9 cellular contexts compared by ENCODE assay signal in genomic region chr19:37986048-37986750, GRCh38.
DNase-seq lines count a peak whose midpoint lies in the region; ATAC-seq and TF ChIP-seq lines count a peak whose summit lies in the region.
"Had no signal": no experiment of that assay in that cellular context is flagged by ENCODE, and none has a peak within 500 bp of the region (broad histone marks: within the 10 kb centered on the region; RNA-seq: fewer than 3 reads in every experiment).

No MANE protein-coding gene starts in this region.

- in situ Hi-C loops in GM13977 (cut with MboI; ENCODE audit: low pct_unique_long_range_greater_than_20kb, low sequenced_read_pairs, unreplicated experiment): no loop called here

- H3K27me3 Mint-ChIP-seq in CD4-positive, alpha-beta memory T cell: no peaks in the 10 kb centered on the region
- peaks cover 10% of the 10 kb centered on the region for H3K27me3 Mint-ChIP-seq in glutamatergic neuron (ENCODE audit: unreplicated experiment)

- no peaks in the 10 kb centered on the region for H3K36me3 ChIP-seq in CD4-positive, alpha-beta memory T cell (ENCODE audit: insufficient read depth, low read length)
- no peaks in the 10 kb centered on the region for H3K36me3 ChIP-seq in OCI-LY1 (ENCODE audit: insufficient read depth, low read length)

- peak overlapping the region; percentile 54 for H3K4me2 ChIP-seq in OCI-LY1 (ENCODE audit: low read length)

- CTCF ChIA-PET in CD4-positive, alpha-beta memory T cell (lab: Charles Lee; ENCODE audit: partially characterized antibody): interaction anchor here (1.6 kb wide), 1 partner anchor 111 kb away, joined by 4 read pairs; no protein-coding TSS in a partner anchor

- H3F3A ChIP-seq in OCI-LY1 (ENCODE audit: insufficient read depth, low read length): no peaks in the 10 kb centered on the region

- H3K9me3 Mint-ChIP-seq in CD4-positive, alpha-beta memory T cell: peaks cover 0 to 2% (median 0%) of the 10 kb centered on the region in 8 donors
- peaks cover 16% of the 10 kb centered on the region for H3K9me3 Mint-ChIP-seq in glutamatergic neuron (ENCODE audit: unreplicated experiment)

- H3K9me2 ChIP-seq in OCI-LY1 (ENCODE audit: low read depth, low read length): no peaks in the 10 kb centered on the region

- peak overlapping the region; percentile 58 for H3K9ac ChIP-seq in OCI-LY1 (ENCODE audit: low read length)

- H3K9me3 ChIP-seq in CD4-positive, alpha-beta memory T cell (ENCODE audit: control insufficient read depth in 1 of 2, low read length in 2 of 2): no peaks in the 10 kb centered on the region
- no peaks in the 10 kb centered on the region for H3K9me3 ChIP-seq in OCI-LY1 (ENCODE audit: low read length)

- no peak overlapping the region for H3K4me3 ChIP-seq in CD4-positive, alpha-beta memory T cell (ENCODE audit: low read length in 2 of 2)
- H3K4me3 ChIP-seq in OCI-LY1 (ENCODE audit: low read depth, low read length, poor library complexity, severe bottlenecking): peak overlapping the region; percentile 5

- peak overlapping the region in 5 of 7 donors; percentile 30 to 79 (median 66) for H3K27ac Mint-ChIP-seq in CD4-positive, alpha-beta memory T cell
- H3K27ac Mint-ChIP-seq in glutamatergic neuron (ENCODE audit: unreplicated experiment): peak overlapping the region; percentile 22

- no peak overlapping the region for H3K27ac ChIP-seq in CD4-positive, alpha-beta memory T cell (ENCODE audit: low read depth, low read length)
- H3K27ac ChIP-seq in OCI-LY1 (ENCODE audit: low read depth, low read length, poor library complexity, severe bottlenecking): peak overlapping the region; percentile 97

- peaks cover 9 to 31% (median 18%) of the 10 kb centered on the region in 4 donors for H3K4me1 Mint-ChIP-seq in CD4-positive, alpha-beta memory T cell
- H3K4me1 Mint-ChIP-seq in glutamatergic neuron (ENCODE audit: low read depth, unreplicated experiment): peaks cover 37% of the 10 kb centered on the region

- no peak overlapping the region for H2AFZ ChIP-seq in OCI-LY1 (ENCODE audit: low read length)

- H3K27me3 ChIP-seq in CD4-positive, alpha-beta memory T cell (ENCODE audit: insufficient read depth, low read length): no peaks in the 10 kb centered on the region
- no peaks in the 10 kb centered on the region for H3K27me3 ChIP-seq in OCI-LY1 (ENCODE audit: insufficient read depth, low read length)

- H3K4me1 ChIP-seq in CD4-positive, alpha-beta memory T cell (ENCODE audit: insufficient read depth, low read length): no peaks in the 10 kb centered on the region
- H3K4me1 ChIP-seq in OCI-LY1 (ENCODE audit: insufficient read depth, low read length, severe bottlenecking): peaks cover 76% of the 10 kb centered on the region

- peaks cover 0 to 3% of the 10 kb centered on the region in 2 donors for H3K36me3 Mint-ChIP-seq in CD4-positive, alpha-beta memory T cell
- no peaks in the 10 kb centered on the region for H3K36me3 Mint-ChIP-seq in glutamatergic neuron (ENCODE audit: unreplicated experiment)

- DNase-seq in CD4-positive, alpha-beta memory T cell: no peak
- DNase-seq in glutamatergic neuron (no peak), GM13977 (ENCODE audit: low spot score) (no peak)
- DNase-seq: activated effector memory CD4-positive, alpha-beta T cell treated with anti-CD3 and anti-CD28 coated beads, Interleukin-2, amount 50 U/mL, for 16 hours had no signal

- intact Hi-C loops in CD4-positive, alpha-beta memory T cell (cut with micrococcal nuclease): no loop called here

- no peaks in the 10 kb centered on the region for H4K20me1 ChIP-seq in OCI-LY1 (ENCODE audit: insufficient read depth, low read length)

- peak overlapping the region in 1 of 8 donors; percentile 20 for H3K4me3 Mint-ChIP-seq in CD4-positive, alpha-beta memory T cell
- no peak overlapping the region for H3K4me3 Mint-ChIP-seq in glutamatergic neuron (ENCODE audit: unreplicated experiment)

- 0 out of 2 replicates have a peak, but pooled peaks cover 7% of the 10 kb centered on the region for H3K79me2 ChIP-seq in OCI-LY1 (ENCODE audit: insufficient read depth, low read length)

- peak; percentile 57 for ATAC-seq in GM18498 (IDR thresholded peaks at IDR 0.05; ENCODE audit: unreplicated experiment)
- ATAC-seq in GM21529 (IDR thresholded peaks at IDR 0.05; ENCODE audit: unreplicated experiment): no peak
- ATAC-seq in HG03460 (IDR thresholded peaks at IDR 0.05; ENCODE audit: unreplicated experiment): no peak
- ATAC-seq in GM21723 (IDR thresholded peaks at IDR 0.05; ENCODE audit: unreplicated experiment): no peak

- TF ChIP-seq CTCF in OCI-LY1 (IDR thresholded peaks at IDR 0.05; ENCODE audit: low read length) (no peak), glutamatergic neuron (IDR thresholded peaks at IDR 0.05; ENCODE audit: partially characterized antibody, unreplicated experiment) (no peak), GM13977 (IDR thresholded peaks at IDR 0.05; ENCODE audit: extremely low read depth, insufficient read depth, missing control alignments) (no peak)

- POLR2A ChIA-PET in CD4-positive, alpha-beta memory T cell (lab: Charles Lee; ENCODE audit: partially characterized antibody): no interaction called here
